8 cellular contexts compared by ENCODE assay signal in the genomic region with DNA sequence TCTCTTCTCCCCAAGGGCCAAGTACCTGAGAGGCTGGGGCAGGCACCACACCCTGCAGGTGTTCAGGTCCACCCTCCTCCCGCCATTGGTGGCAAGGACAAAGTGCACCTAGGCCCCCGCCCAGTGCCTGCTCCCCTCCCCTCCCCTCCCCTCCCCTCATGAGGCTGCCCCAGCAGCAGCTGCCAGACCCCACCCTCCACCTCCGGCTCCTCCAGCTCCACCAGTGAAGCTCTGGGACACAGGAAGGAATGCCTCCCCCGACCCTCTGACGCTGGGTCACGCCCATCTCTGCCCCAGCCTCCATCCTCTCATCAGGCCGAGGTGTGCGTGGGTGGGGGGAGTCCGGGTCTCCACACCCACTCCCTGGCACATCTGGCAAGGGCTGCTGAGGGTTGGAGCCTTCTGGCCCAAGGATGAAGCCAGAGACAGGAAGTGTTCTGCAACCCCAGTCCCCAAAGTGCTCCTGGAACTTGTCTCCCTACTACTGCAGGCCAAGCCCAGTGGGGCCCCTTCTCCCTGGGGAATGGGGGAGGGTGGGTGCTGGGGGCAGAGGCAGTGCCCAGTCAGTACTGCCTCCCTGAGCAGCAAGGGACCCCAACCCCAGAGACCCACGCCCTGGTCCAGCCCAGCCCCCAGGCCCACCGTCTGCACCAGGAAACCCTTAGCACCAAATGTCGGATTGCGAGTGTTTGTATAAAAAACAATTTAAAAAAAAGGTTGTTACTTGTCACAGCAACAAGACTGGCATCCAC. TPM values are rescaled to one million over a fixed set of nuclear protein-coding genes. Genes with fewer than 3 reads are reported as not detected.
A peak's percentile ranks its signal among the peaks of the same experiment; 100 is the strongest.
DNase-seq lines count a peak whose midpoint lies in the region; ATAC-seq and TF ChIP-seq lines count a peak whose summit lies in the region.

No MANE protein-coding gene starts in this region.

- TF ChIP-seq CTCF in mesothelial cell of epicardium (IDR thresholded peaks at IDR 0.05; ENCODE audit: unreplicated experiment), result no peak

- peaks cover 24% of the 10 kb centered on the region for H3K4me1 Mint-ChIP-seq in activated naive CD8-positive, alpha-beta T cell treated with anti-CD3 and anti-CD28 coated beads, Interleukin-2, amount 10 ng/mL, durations not matched to agents 7 days and 5 days
- H3K4me1 Mint-ChIP-seq in mesothelial cell of epicardium, result peaks cover 21% of the 10 kb centered on the region

- DNase-seq in DMS 273 treated with DMSO at 0.1 percent for 48 hours (lab: John Stamatoyannopoulos, UW), result peak; percentile 66
- DNase-seq in NCI-H187 treated with DMSO at 0.1 percent for 48 hours (lab: John Stamatoyannopoulos, UW), result peak; percentile 36
- DNase-seq in activated naive CD8-positive, alpha-beta T cell treated with anti-CD3 and anti-CD28 coated beads, Interleukin-2, amount 10 ng/mL, durations not matched to agents 7 days and 5 days, result no peak
- DNase-seq in mesothelial cell of epicardium (ENCODE audit: low spot score in 2 of 2, unreplicated experiment in 2 of 2), result no peak
- DNase-seq in globus pallidus (ENCODE audit: low spot score), result no peak
- no peak for DNase-seq in NCI-H1930 (lab: John Stamatoyannopoulos, UW)

- peak overlapping the region; percentile 32 for H3K4me3 Mint-ChIP-seq in activated naive CD8-positive, alpha-beta T cell treated with anti-CD3 and anti-CD28 coated beads, Interleukin-2, amount 10 ng/mL, durations not matched to agents 7 days and 5 days
- peak overlapping the region; percentile 75 for H3K4me3 Mint-ChIP-seq in mesothelial cell of epicardium

- no peak for ATAC-seq in activated naive CD8-positive, alpha-beta T cell treated with anti-CD3 and anti-CD28 coated beads, Interleukin-2, amount 10 ng/mL, durations not matched to agents 7 days and 5 days (ENCODE audit: low read depth)
- no peak for ATAC-seq in HG03280 (IDR thresholded peaks at IDR 0.05; ENCODE audit: unreplicated experiment)
- ATAC-seq in GM18502 (IDR thresholded peaks at IDR 0.05; ENCODE audit: poor library complexity, unreplicated experiment), result no peak

- H3K9me3 Mint-ChIP-seq in activated naive CD8-positive, alpha-beta T cell treated with anti-CD3 and anti-CD28 coated beads, Interleukin-2, amount 10 ng/mL, durations not matched to agents 7 days and 5 days, result no peaks in the 10 kb centered on the region
- no peaks in the 10 kb centered on the region for H3K9me3 Mint-ChIP-seq in mesothelial cell of epicardium

- POLR2A ChIA-PET in activated naive CD8-positive, alpha-beta T cell treated with anti-CD3 and anti-CD28 coated beads, Interleukin-2, amount 10 ng/mL, durations not matched to agents 7 days and 5 days (lab: Charles Lee), result interaction anchor here (0.6 to 2.4 kb wide), 6 partner anchors 11 to 84 kb away, joined by 5 to 14 read pairs (median 8); a partner anchor contains a TSS

- H3K27ac Mint-ChIP-seq in activated naive CD8-positive, alpha-beta T cell treated with anti-CD3 and anti-CD28 coated beads, Interleukin-2, amount 10 ng/mL, durations not matched to agents 7 days and 5 days, result peak overlapping the region; percentile 87
- peak overlapping the region; percentile 67 for H3K27ac Mint-ChIP-seq in mesothelial cell of epicardium

- H3K27me3 Mint-ChIP-seq in activated naive CD8-positive, alpha-beta T cell treated with anti-CD3 and anti-CD28 coated beads, Interleukin-2, amount 10 ng/mL, durations not matched to agents 7 days and 5 days, result no peaks in the 10 kb centered on the region
- no peaks in the 10 kb centered on the region for H3K27me3 Mint-ChIP-seq in mesothelial cell of epicardium (ENCODE audit: low read depth)

- peaks cover 4% of the 10 kb centered on the region for H3K36me3 Mint-ChIP-seq in activated naive CD8-positive, alpha-beta T cell treated with anti-CD3 and anti-CD28 coated beads, Interleukin-2, amount 10 ng/mL, durations not matched to agents 7 days and 5 days
- peaks cover 11% of the 10 kb centered on the region for H3K36me3 Mint-ChIP-seq in mesothelial cell of epicardium

RNA-seq across cellular contexts. Expression of a gene that starts 1.6 kb away (rescaled TPM):
- 10 to 100 TPM; 45.0 to 48.4 TPM for total RNA-seq in activated naive CD8-positive, alpha-beta T cell treated with anti-CD3 and anti-CD28 coated beads, Interleukin-2, amount 10 ng/mL, durations not matched to agents 7 days and 5 days
- 56.8 to 60.0 TPM (median 58.0 TPM) in 3 replicates for total RNA-seq in mesothelial cell of epicardium

RNA-seq across cellular contexts. Expression of a gene that starts 11.9 kb away (rescaled TPM):
- total RNA-seq in activated naive CD8-positive, alpha-beta T cell treated with anti-CD3 and anti-CD28 coated beads, Interleukin-2, amount 10 ng/mL, durations not matched to agents 7 days and 5 days, result 10 to 100 TPM; 15.4 TPM
- 60.0 to 62.0 TPM (median 61.0 TPM) in 3 replicates for total RNA-seq in mesothelial cell of epicardium

RNA-seq across cellular contexts. Expression of a gene that starts 21.6 kb away (rescaled TPM):
- total RNA-seq in activated naive CD8-positive, alpha-beta T cell treated with anti-CD3 and anti-CD28 coated beads, Interleukin-2, amount 10 ng/mL, durations not matched to agents 7 days and 5 days, result 10 to 100 TPM; 16.2 to 18.8 TPM
- 10.3 to 11.7 TPM (median 11.4 TPM) in 3 replicates for total RNA-seq in mesothelial cell of epicardium

RNA-seq across cellular contexts. Expression of a gene that starts 23.1 kb away (rescaled TPM):
- total RNA-seq in activated naive CD8-positive, alpha-beta T cell treated with anti-CD3 and anti-CD28 coated beads, Interleukin-2, amount 10 ng/mL, durations not matched to agents 7 days and 5 days, result 10 to 100 TPM; 76.7 to 78.4 TPM
- total RNA-seq in mesothelial cell of epicardium, result 65.2 to 68.2 TPM (median 65.9 TPM) in 3 replicates

Comparison
In these comparisons a context has a peak if more than half of its experiments do, and no peak if none do; other contexts are left out.
1. DNase-seq: peak in DMS 273 treated with DMSO at 0.1 percent for 48 hours (single experiment) and NCI-H187 treated with DMSO at 0.1 percent for 48 hours (single experiment); none in activated naive CD8-positive, alpha-beta T cell treated with anti-CD3 and anti-CD28 coated beads, Interleukin-2, amount 10 ng/mL, durations not matched to agents 7 days and 5 days (single experiment), mesothelial cell of epicardium (0 of 2), globus pallidus (single experiment) and NCI-H1930 (0 of 2).